23 cellular contexts compared by ENCODE assay signal in genomic region chr1:77399250-77400086, GRCh38.
DNase-seq lines count a peak whose midpoint lies in the region; ATAC-seq lines count a peak whose summit lies in the region.
"Had no signal": no experiment of that assay in that cellular context is flagged by ENCODE, and none has a peak within 500 bp of the region (broad histone marks: within the 10 kb centered on the region; RNA-seq: fewer than 3 reads in every experiment).

No MANE protein-coding gene starts in this region.

- no peaks in the 10 kb centered on the region for H3K9me3 Mint-ChIP-seq in activated naive CD4-positive, alpha-beta T cell treated with anti-CD3 and anti-CD28 coated beads, Interleukin-2, amount 50 U/mL, for 72 hours
- H3K9me3 Mint-ChIP-seq: activated T-cell treated with anti-CD3 and anti-CD28 coated beads, Interleukin-2, amount 50 U/mL, for 72 hours; stimulated activated naive CD8-positive, alpha-beta T cell treated with anti-CD3 and anti-CD28 coated beads, Interleukin-15, amount 100 ng/mL, for 72 hours had no signal

- H3K27ac Mint-ChIP-seq in activated naive CD4-positive, alpha-beta T cell treated with anti-CD3 and anti-CD28 coated beads, Interleukin-2, amount 50 U/mL, for 72 hours: no peak overlapping the region
- H3K27ac Mint-ChIP-seq: activated T-cell treated with anti-CD3 and anti-CD28 coated beads, Interleukin-2, amount 50 U/mL, for 72 hours; B cell; stimulated activated naive CD8-positive, alpha-beta T cell treated with anti-CD3 and anti-CD28 coated beads, Interleukin-15, amount 100 ng/mL, for 72 hours had no signal

- peaks cover 0 to under 1% of the 10 kb centered on the region in 2 donors for H3K36me3 Mint-ChIP-seq in activated naive CD4-positive, alpha-beta T cell treated with anti-CD3 and anti-CD28 coated beads, Interleukin-2, amount 50 U/mL, for 72 hours

- DNase-seq in Ammon's horn (ENCODE audit: low spot score) (peak; percentile 90), amygdala (lab: John Stamatoyannopoulos, UW) (peak in 31 of 56 donors; percentile 11 to 80 (median 57)), hippocampal formation (lab: John Stamatoyannopoulos, UW) (peak; percentile 71 to 84), occipital lobe (lab: John Stamatoyannopoulos, UW) (peak; percentile 35), NCI-H2107 (lab: John Stamatoyannopoulos, UW) (no peak)
- no peak for DNase-seq in activated naive CD4-positive, alpha-beta T cell treated with anti-CD3 and anti-CD28 coated beads, Interleukin-2, amount 50 U/mL, for 72 hours (ENCODE audit: low spot score in 2 of 2)
- DNase-seq: activated CD4-positive, alpha-beta T cell treated with anti-CD3 and anti-CD28 coated beads, Interleukin-2, amount 50 U/mL, for 4 hours; activated naive CD4-positive, alpha-beta T cell; activated T-cell treated with anti-CD3 and anti-CD28 coated beads, Interleukin-2, amount 50 U/mL, for 72 hours; brain microvascular endothelial cell; effector CD8-positive, alpha-beta T cell; HCEC 1CT; heart left ventricle; KBM-7; MG63; NCI-H1105 treated with DMSO at 0.1 percent for 48 hours; SHP77; stimulated activated naive CD8-positive, alpha-beta T cell treated with anti-CD3 and anti-CD28 coated beads, Interleukin-15, amount 100 ng/mL, for 72 hours; T1000 had no signal

- no peak for ATAC-seq in GM19035 (IDR thresholded peaks at IDR 0.05; ENCODE audit: unreplicated experiment)
- ATAC-seq in GM19395 (IDR thresholded peaks at IDR 0.05; ENCODE audit: unreplicated experiment): no peak
- ATAC-seq in activated naive CD4-positive, alpha-beta T cell treated with anti-CD3 and anti-CD28 coated beads, Interleukin-2, amount 50 U/mL, for 72 hours: no peak
- ATAC-seq: activated T-cell treated with anti-CD3 and anti-CD28 coated beads, Interleukin-2, amount 50 U/mL, for 72 hours; heart left ventricle; Panc1; stimulated activated naive CD8-positive, alpha-beta T cell treated with anti-CD3 and anti-CD28 coated beads, Interleukin-15, amount 100 ng/mL, for 72 hours had no signal

Comparison
In these comparisons a context has a peak if more than half of its experiments do, and no peak if none do; other contexts are left out.
1. DNase-seq: peak in Ammon's horn (single experiment), amygdala (31 of 56), hippocampal formation (2 of 2) and occipital lobe (single experiment); none in NCI-H2107 (single experiment) and activated naive CD4-positive, alpha-beta T cell treated with anti-CD3 and anti-CD28 coated beads, Interleukin-2, amount 50 U/mL, for 72 hours (0 of 2).